Comparison of ENCODE assay signal across 8 cellular contexts in the genomic region with DNA sequence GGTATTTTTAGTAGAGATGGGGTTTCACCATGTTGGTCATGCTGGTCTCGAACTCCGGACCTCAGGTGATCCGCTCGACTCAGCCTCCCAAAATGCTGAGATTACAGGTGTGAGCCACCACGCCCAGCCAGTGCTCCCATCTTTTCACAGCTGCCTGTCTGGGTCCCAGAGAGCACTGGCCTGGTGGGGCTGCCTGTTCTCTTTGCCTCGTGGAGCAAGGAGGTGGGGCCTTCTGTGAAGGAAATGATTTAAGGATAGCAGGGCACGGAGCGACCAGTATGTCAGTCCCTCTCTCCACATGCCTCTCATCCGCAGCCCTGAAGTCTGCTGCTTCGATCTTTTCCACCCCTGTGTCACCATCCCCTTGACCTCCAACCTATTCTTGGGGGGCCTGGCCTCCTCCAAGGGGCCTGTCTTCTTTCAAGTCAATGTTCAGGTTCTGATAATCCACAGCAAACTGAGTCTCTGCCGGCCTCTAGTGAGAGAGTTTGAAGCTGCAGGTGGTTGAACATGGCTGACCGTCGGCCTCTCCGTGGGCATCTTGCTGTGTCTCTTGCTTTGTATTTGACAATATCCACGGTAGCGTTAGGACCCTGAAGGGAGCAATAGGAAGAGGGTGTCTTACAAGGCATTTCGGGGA. TPM values are rescaled to one million over a fixed set of nuclear protein-coding genes. Genes with fewer than 3 reads are reported as not detected.
DNase-seq lines count a peak whose midpoint lies in the region; ATAC-seq and TF ChIP-seq lines count a peak whose summit lies in the region.

No MANE protein-coding gene starts in this region.

- intact Hi-C loops in mammary epithelial cell (cut with micrococcal nuclease): loop anchor here (1.0 to 2.0 kb wide), 2 partner anchors 58 to 63 kb away; no protein-coding TSS in a partner anchor

- H3K27me3 ChIP-seq in mammary epithelial cell (ENCODE audit: insufficient read depth, low read length): no peaks in the 10 kb centered on the region

- peak; percentile 45 for ATAC-seq in left lobe of liver
- no peak for ATAC-seq in GM21737 (IDR thresholded peaks at IDR 0.05; ENCODE audit: unreplicated experiment)

- no peaks in the 10 kb centered on the region for H3K4me1 ChIP-seq in mammary epithelial cell (ENCODE audit: insufficient read depth, low read length)

- peak overlapping the region; percentile 81 for H2AFZ ChIP-seq in mammary epithelial cell (ENCODE audit: low read depth, low read length)

- dilution Hi-C loops in mammary epithelial cell (cut with HindIII; ENCODE audit: low sequenced_read_pairs): loop anchor here (5.0 kb wide), 1 partner anchor 33 kb away; no protein-coding TSS in a partner anchor

- H3K79me2 ChIP-seq in mammary epithelial cell (ENCODE audit: insufficient read depth, low read length): no peaks in the 10 kb centered on the region

- TF ChIP-seq CTCF in AG04449 (IDR thresholded peaks at IDR 0.05; ENCODE audit: insufficient read depth, low read length, missing control alignments) (peak; percentile 72), mammary epithelial cell (conservative IDR thresholded peaks at IDR 0.05 in 1 of 2, IDR thresholded peaks at IDR 0.05 in 1 of 2; ENCODE audit: extremely low read depth in 1 of 2, insufficient read depth in 1 of 2, low read depth in 1 of 2, low read length in 2 of 2) (peak; percentile 46 to 68)

- H3K4me2 ChIP-seq in mammary epithelial cell (ENCODE audit: insufficient read depth, low read depth, low read length): no peak overlapping the region

- CTCF ChIA-PET in AG04449 (lab: Yijun Ruan, JAX): interaction anchor here (1.5 to 3.5 kb wide), 6 partner anchors 8 to 65 kb away, joined by 3 to 19 read pairs (median 6); partner anchors contain the start of gene EFHD1
- CTCF ChIA-PET in mammary epithelial cell (lab: Charles Lee; ENCODE audit: low non-redundant PET): interaction anchor here (0.6 kb wide), 1 partner anchor 58 kb away, joined by 5 read pairs; no protein-coding TSS in a partner anchor

- DNase-seq in AG04449 (ENCODE audit: low read depth, low spot score) (no peak), KBM-7 (peak; percentile 28), mammary epithelial cell (no peak), left lobe of liver (ENCODE audit: low spot score) (no peak), HuH-7.5 (ENCODE audit: low spot score) (no peak), NCI-H2171 treated with DMSO at 0.1 percent for 48 hours (lab: John Stamatoyannopoulos, UW) (no peak)
- DNase-seq in stimulated activated CD8-positive, alpha-beta memory T cell treated with anti-CD3 and anti-CD28 coated beads, Interleukin-4, amount 100 ng/mL, for 48 hours: no peak

- no peak overlapping the region for H3K9ac ChIP-seq in mammary epithelial cell (ENCODE audit: insufficient read depth, low read length)

- WGBS in mammary epithelial cell (ENCODE audit: low coverage, missing lambda C conversion rate): 71% methylated on average over 15 of the region's 17 CpGs

- no TSS peak for BruUV-seq in mammary epithelial cell (replicated peaks; lab: Mats Ljungman, UMichigan)

- H3K36me3 ChIP-seq in mammary epithelial cell (ENCODE audit: insufficient read depth, low read length): no peaks in the 10 kb centered on the region

- H3K9me3 ChIP-seq in mammary epithelial cell (replicated peaks; ENCODE audit: insufficient read depth, low read length): no peaks in the 10 kb centered on the region

- no peak overlapping the region for H3K27ac ChIP-seq in mammary epithelial cell (ENCODE audit: insufficient read depth, low read depth, low read length)

- no peak overlapping the region for H3K4me3 ChIP-seq in AG04449 (ENCODE audit: low read depth, low read length)
- no peak overlapping the region for H3K4me3 ChIP-seq in mammary epithelial cell (replicated peaks in 1 of 3; ENCODE audit: insufficient read depth in 1 of 3, low read depth in 2 of 3, low read length in 3 of 3)

- in situ Hi-C loops in KBM-7 (cut with MboI; ENCODE audit: low pct_unique_long_range_greater_than_20kb, low sequenced_read_pairs) (no loop called here), mammary epithelial cell (cut with MboI; ENCODE audit: low sequenced_read_pairs in 2 of 2) (no loop called here)

- POLR2A ChIA-PET in AG04449 (lab: Yijun Ruan, JAX): interaction anchor here (0.6 kb wide), 1 partner anchor 15 kb away, joined by 4 read pairs; no protein-coding TSS in a partner anchor

- H4K20me1 ChIP-seq in mammary epithelial cell (ENCODE audit: insufficient read depth, low read length): no peaks in the 10 kb centered on the region

RNA-seq across cellular contexts. Expression of gene GIGYF2, which starts 28.2 kb away (rescaled TPM):
- total RNA-seq in mammary epithelial cell (10 to 100 TPM; 45.3 to 52.2 TPM), left lobe of liver (27.8 TPM)
- 22.4 TPM for polyA plus RNA-seq in mammary epithelial cell
- polyA minus RNA-seq in mammary epithelial cell: 73.7 TPM

RNA-seq across cellular contexts. Expression of gene EFHD1, which starts 35.5 kb away (rescaled TPM):
- total RNA-seq in mammary epithelial cell (1 to 10 TPM in 1 of 2 donors, under 1 TPM in 1; 0.87 to 2.0 TPM), left lobe of liver (27.3 TPM)
- 1.1 TPM for polyA plus RNA-seq in mammary epithelial cell
- not detected for polyA minus RNA-seq in mammary epithelial cell
